ENCODE assay signal across 10 cellular contexts in genomic region chr15:77818484-77819270, GRCh38.
DNase-seq lines count a peak whose midpoint lies in the region; ATAC-seq and TF ChIP-seq lines count a peak whose summit lies in the region.
"Had no signal": no experiment of that assay in that cellular context is flagged by ENCODE, and none has a peak within 500 bp of the region (broad histone marks: within the 10 kb centered on the region; RNA-seq: fewer than 3 reads in every experiment).

No MANE protein-coding gene starts in this region.

- peaks cover 4% of the 10 kb centered on the region for H3K4me1 Mint-ChIP-seq in activated T-cell treated with anti-CD3 and anti-CD28 coated beads, Interleukin-2, amount 50 U/mL, for 24 hours (ENCODE audit: low read depth)

- intact Hi-C loops in tibial artery (cut with DNase I; ENCODE audit: low total_unique reads) = no loop called here

- H3K36me3 Mint-ChIP-seq in activated T-cell treated with anti-CD3 and anti-CD28 coated beads, Interleukin-2, amount 50 U/mL, for 24 hours (ENCODE audit: low read depth) = no peaks in the 10 kb centered on the region
- H3K36me3 Mint-ChIP-seq: stimulated activated effector memory CD8-positive, alpha-beta T cell treated with anti-CD3 and anti-CD28 coated beads, Interleukin-12 subunit alpha, Interleukin-12 subunit beta, amount 100 ng/mL, for 72 hours had no signal

- ATAC-seq in GM21360 (IDR thresholded peaks at IDR 0.05; ENCODE audit: unreplicated experiment) = no peak
- ATAC-seq: stimulated activated effector memory CD8-positive, alpha-beta T cell treated with anti-CD3 and anti-CD28 coated beads, Interleukin-12 subunit alpha, Interleukin-12 subunit beta, amount 100 ng/mL, for 72 hours had no signal

- H3K9me3 ChIP-seq in SK-N-MC (ENCODE audit: low read depth, low read length) (no peaks in the 10 kb centered on the region), tibial artery (no peaks in the 10 kb centered on the region)

- DNase-seq in NCI-H345 (lab: John Stamatoyannopoulos, UW) = peak; percentile 41
- no peak for DNase-seq in NCI-H345 treated with DMSO at 0.1 percent for 48 hours (lab: John Stamatoyannopoulos, UW; ENCODE audit: unreplicated experiment)
- no peak for DNase-seq in SK-N-MC (ENCODE audit: low read depth, low spot score)
- DNase-seq in iPS-NIHi11 (ENCODE audit: low spot score) = peak; percentile 44
- DNase-seq in tibial artery = no peak
- no peak for DNase-seq in activated T-cell treated with anti-CD3 and anti-CD28 coated beads, Interleukin-2, amount 50 U/mL, for 24 hours
- no peak for DNase-seq in activated CD4-positive, CD25-positive, alpha-beta regulatory T cell treated with anti-CD3 and anti-CD28 coated beads, Interleukin-2, amount 50 U/mL, for 72 hours
- DNase-seq: activated T-cell treated with anti-CD3 and anti-CD28 coated beads, Interleukin-2, amount 50 U/mL, for 1 hour had no signal

- H3K4me1 ChIP-seq in tibial artery = peaks cover 0 to 27% (median 21%) of the 10 kb centered on the region in 4 donors

- H3K27me3 ChIP-seq in tibial artery = peaks cover 0 to 88% of the 10 kb centered on the region in 2 donors

- no peak for TF ChIP-seq CTCF in tibial artery (IDR thresholded peaks at IDR 0.05)

- no peak overlapping the region for H3K4me3 Mint-ChIP-seq in activated T-cell treated with anti-CD3 and anti-CD28 coated beads, Interleukin-2, amount 50 U/mL, for 24 hours
- H3K4me3 Mint-ChIP-seq: stimulated activated effector memory CD8-positive, alpha-beta T cell treated with anti-CD3 and anti-CD28 coated beads, Interleukin-12 subunit alpha, Interleukin-12 subunit beta, amount 100 ng/mL, for 72 hours had no signal

- H3K27ac ChIP-seq in SK-N-MC = peak overlapping the region; percentile 71; the same call in 1 of the 2 replicates
- no peak overlapping the region for H3K27ac ChIP-seq in tibial artery

- no peak overlapping the region for H3K27ac Mint-ChIP-seq in activated T-cell treated with anti-CD3 and anti-CD28 coated beads, Interleukin-2, amount 50 U/mL, for 24 hours
- H3K27ac Mint-ChIP-seq: stimulated activated effector memory CD8-positive, alpha-beta T cell treated with anti-CD3 and anti-CD28 coated beads, Interleukin-12 subunit alpha, Interleukin-12 subunit beta, amount 100 ng/mL, for 72 hours had no signal

- peaks cover 56% of the 10 kb centered on the region for H3K27me3 Mint-ChIP-seq in activated T-cell treated with anti-CD3 and anti-CD28 coated beads, Interleukin-2, amount 50 U/mL, for 24 hours

- H3K4me3 ChIP-seq in SK-N-MC = peak overlapping the region; percentile 90
- H3K4me3 ChIP-seq in tibial artery = peak overlapping the region; percentile 24 to 51

- H3K36me3 ChIP-seq in SK-N-MC (ENCODE audit: insufficient read depth, low read length) = no peaks in the 10 kb centered on the region
- no peaks in the 10 kb centered on the region for H3K36me3 ChIP-seq in tibial artery

- peak overlapping the region; percentile 78 for H3K9ac ChIP-seq in SK-N-MC (ENCODE audit: insufficient read length)

- no peaks in the 10 kb centered on the region for H3K9me3 Mint-ChIP-seq in activated T-cell treated with anti-CD3 and anti-CD28 coated beads, Interleukin-2, amount 50 U/mL, for 24 hours
- H3K9me3 Mint-ChIP-seq: stimulated activated effector memory CD8-positive, alpha-beta T cell treated with anti-CD3 and anti-CD28 coated beads, Interleukin-12 subunit alpha, Interleukin-12 subunit beta, amount 100 ng/mL, for 72 hours had no signal

Comparison
In these comparisons a context has a peak if more than half of its experiments do, and no peak if none do; other contexts are left out.
1. DNase-seq: peak in NCI-H345 (single experiment) and iPS-NIHi11 (single experiment); none in NCI-H345 treated with DMSO at 0.1 percent for 48 hours (single experiment), SK-N-MC (single experiment), tibial artery (0 of 2), activated T-cell treated with anti-CD3 and anti-CD28 coated beads, Interleukin-2, amount 50 U/mL, for 24 hours (single experiment) and activated CD4-positive, CD25-positive, alpha-beta regulatory T cell treated with anti-CD3 and anti-CD28 coated beads, Interleukin-2, amount 50 U/mL, for 72 hours (single experiment).